In the genomic region with DNA sequence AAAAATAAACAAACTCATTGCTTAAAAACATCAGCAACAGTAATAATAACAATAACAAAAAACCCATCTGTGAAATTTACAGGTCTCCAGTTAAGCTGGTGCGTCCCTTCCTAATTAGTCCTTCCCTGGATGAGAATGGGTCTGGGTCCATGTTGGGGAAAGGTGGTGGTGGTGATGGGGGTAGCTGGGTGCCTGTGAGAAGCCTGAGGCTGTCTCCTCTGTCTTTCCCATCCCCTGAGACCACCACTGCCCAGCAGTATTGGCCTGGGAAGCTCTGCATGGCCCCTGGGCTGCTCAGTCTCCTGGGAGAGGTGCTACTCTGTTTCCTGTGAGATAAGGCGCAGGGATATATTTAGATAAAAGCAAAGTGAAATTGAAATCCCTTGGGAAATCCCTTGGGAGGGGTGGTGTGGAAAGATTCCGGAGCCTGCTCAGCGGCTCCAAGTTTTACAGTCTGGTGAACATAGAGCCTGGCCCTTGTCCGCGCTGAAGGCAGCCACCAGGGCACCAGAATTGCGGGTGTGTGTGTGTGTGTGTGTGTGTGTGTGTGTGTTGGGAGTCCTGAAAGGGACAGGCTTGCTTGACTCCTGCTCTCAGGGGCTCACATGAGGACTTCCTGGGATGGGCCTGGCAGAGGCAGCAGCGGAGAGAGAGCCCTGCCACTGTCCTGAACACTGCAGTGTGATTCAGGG, we compare ENCODE assay signal across 17 cellular contexts.
A peak's percentile ranks its signal among the peaks of the same experiment; 100 is the strongest.
DNase-seq lines count a peak whose midpoint lies in the region; ATAC-seq, FAIRE-seq and TF ChIP-seq lines count a peak whose summit lies in the region.
"Had no signal": no experiment of that assay in that cellular context is flagged by ENCODE, and none has a peak within 500 bp of the region (broad histone marks: within the 10 kb centered on the region; RNA-seq: fewer than 3 reads in every experiment).

No MANE protein-coding gene starts in this region.

- ATAC-seq in right lobe of liver = peak in 3 of 4 donors; percentile 14 to 42 (median 41)
- no peak for ATAC-seq in HepG2
- no peak for ATAC-seq in HG03457 (IDR thresholded peaks at IDR 0.05; ENCODE audit: unreplicated experiment)
- ATAC-seq: activated CD4-positive, alpha-beta T cell treated with anti-CD3 and anti-CD28 coated beads for 36 hours had no signal

- intact Hi-C loops in right lobe of liver (cut with DNase I) = no loop called here
- intact Hi-C loops in HepG2 (cut with micrococcal nuclease; ENCODE audit: unreplicated experiment) = no loop called here

- 62% methylated on average over 1 of the region's 8 CpGs for WGBS in right lobe of liver (ENCODE audit: insufficient coverage, low coverage, low lambda C conversion rate, missing lambda C conversion rate)
- 32% methylated on average over 5 of the region's 8 CpGs for WGBS in HepG2 (ENCODE audit: low lambda C conversion rate)
- WGBS in mesodermal cell (ENCODE audit: insufficient coverage in 2 of 2), 2 experiments = 89 to 100% methylated on average over 2 to 5 of the region's 8 CpGs

- no peak overlapping the region for H2AFZ ChIP-seq in HepG2 (ENCODE audit: low read length)
- H2AFZ ChIP-seq: hepatocyte had no signal

- no peak for TF ChIP-seq EP300 in HepG2 (IDR thresholded peaks at IDR 0.05; ENCODE audit: low read depth in 2 of 2, low read length in 2 of 2)
- TF ChIP-seq EP300 in HepG2 (CRISPR knock-in tag; IDR thresholded peaks at IDR 0.05; ENCODE audit: borderline replicate concordance) = no peak

- in situ Hi-C loops in HepG2 (cut with HindIII; ENCODE audit: extremely low pct_ligation_motif_present, low pct_unique_long_range_greater_than_20kb) = no loop called here

- CTCF ChIA-PET in HepG2 (lab: Yijun Ruan, JAX; ENCODE audit: low intra/inter-chr PET ratio, low total read pairs) = no interaction called here

- no peak for TF ChIP-seq RAD21 in HepG2 (CRISPR knock-in tag; IDR thresholded peaks at IDR 0.05)

- no peaks in the 10 kb centered on the region for H3K36me3 ChIP-seq in right lobe of liver
- H3K36me3 ChIP-seq in HepG2 (replicated peaks in 1 of 2; ENCODE audit: control insufficient read depth in 1 of 2, insufficient read depth in 2 of 2, low read length in 2 of 2) = no peaks in the 10 kb centered on the region
- H3K36me3 ChIP-seq in mesodermal cell (ENCODE audit: control insufficient read depth, insufficient read depth, low read length) = no peaks in the 10 kb centered on the region
- H3K36me3 ChIP-seq: lower lobe of right lung had no signal

- no TSS peak for BruUV-seq in HepG2 (replicated peaks; lab: Mats Ljungman, UMichigan)

- H3K79me2 ChIP-seq in HepG2 (ENCODE audit: insufficient read depth, low read length) = no peaks in the 10 kb centered on the region
- H3K79me2 ChIP-seq: hepatocyte had no signal

- POLR2A ChIA-PET in HepG2 (lab: Yijun Ruan, JAX) = no interaction called here

- H3K4me1 ChIP-seq in right lobe of liver = peaks cover 0 to 2% (median 0%) of the 10 kb centered on the region in 4 donors
- no peaks in the 10 kb centered on the region for H3K4me1 ChIP-seq in HepG2 (ENCODE audit: insufficient read depth, low read length)
- H3K4me1 ChIP-seq in mesodermal cell (ENCODE audit: control insufficient read depth, insufficient read depth, low read length, poor library complexity, severe bottlenecking) = peaks cover 35% of the 10 kb centered on the region

- H3K4me3 ChIP-seq in right lobe of liver = no peak overlapping the region
- H3K4me3 ChIP-seq in HepG2 (replicated peaks in 1 of 3; ENCODE audit: insufficient read depth in 1 of 3, low read depth in 2 of 3, low read length in 3 of 3) = no peak overlapping the region
- H3K4me3 ChIP-seq in epithelial cell of proximal tubule (ENCODE audit: low read depth, low read length) = no peak overlapping the region
- H3K4me3 ChIP-seq in mesodermal cell (ENCODE audit: extremely low read depth, insufficient read depth, low read length, poor library complexity, severe bottlenecking) = no peak overlapping the region
- H3K4me3 ChIP-seq: hepatocyte, lower lobe of right lung had no signal

- TF ChIP-seq CTCF in right lobe of liver (IDR thresholded peaks at IDR 0.05) (no peak), HepG2 (CRISPR knock-in tag; IDR thresholded peaks at IDR 0.05) (no peak), epithelial cell of proximal tubule (conservative IDR thresholded peaks at IDR 0.05; ENCODE audit: low read depth, low read length) (peak; percentile 14)

- TF ChIP-seq POLR2A in right lobe of liver (IDR thresholded peaks at IDR 0.05) (no peak), HepG2 (IDR thresholded peaks at IDR 0.05; ENCODE audit: insufficient read depth in 1 of 2, low read depth in 2 of 2, low read length in 2 of 2) (no peak)

- no peaks in the 10 kb centered on the region for H3K9me3 ChIP-seq in right lobe of liver
- no peaks in the 10 kb centered on the region for H3K9me3 ChIP-seq in HepG2 (ENCODE audit: low read length)
- H3K9me3 ChIP-seq in mesodermal cell (ENCODE audit: control insufficient read depth, low read length) = no peaks in the 10 kb centered on the region
- H3K9me3 ChIP-seq: lower lobe of right lung had no signal

- H3K27me3 ChIP-seq in right lobe of liver (no peaks in the 10 kb centered on the region), HepG2 (ENCODE audit: control insufficient read depth in 1 of 2, insufficient read depth in 2 of 2, low read length in 2 of 2) (peaks cover 1 to 18% of the 10 kb centered on the region in 2 experiments; a peak in 3 of 5 replicates)

- no peak overlapping the region for H3K9ac ChIP-seq in HepG2 (ENCODE audit: insufficient read depth, low read depth, low read length)

- no peaks in the 10 kb centered on the region for H4K20me1 ChIP-seq in HepG2 (ENCODE audit: insufficient read depth, low read length)

- no peak overlapping the region for H3K4me2 ChIP-seq in HepG2 (ENCODE audit: low read depth, low read length)
- H3K4me2 ChIP-seq: hepatocyte had no signal

- DNase-seq in right lobe of liver (peak in 1 of 3 donors; percentile 31), HepG2 (ENCODE audit: low spot score) (no peak), epithelial cell of proximal tubule (ENCODE audit: low read depth) (peak; percentile 19), NCI-H446 treated with DMSO at 0.1 percent for 48 hours (lab: John Stamatoyannopoulos, UW) (no peak), NCI-H1092 treated with DMSO at 0.1 percent for 48 hours (lab: John Stamatoyannopoulos, UW) (no peak), NCI-H1436 treated with DMSO at 0.1 percent for 48 hours (lab: John Stamatoyannopoulos, UW) (no peak)
- DNase-seq: activated CD4-positive, alpha-beta T cell treated with anti-CD3 and anti-CD28 coated beads for 36 hours; DND-41; Kasumi-1; lower lobe of right lung; NCI-H1930 had no signal

- no peak for FAIRE-seq in HepG2 (lab: Jason Lieb, UNC)
- FAIRE-seq: endometrium, GM12891, urothelium cell line had no signal

- H3K27ac ChIP-seq in right lobe of liver (no peak overlapping the region), HepG2 (ENCODE audit: extremely low read length, insufficient read depth, low read length) (no peak overlapping the region), mesodermal cell (ENCODE audit: low read depth, low read length, severe bottlenecking) (peak overlapping the region; percentile 58)
- H3K27ac ChIP-seq: hepatocyte, lower lobe of right lung had no signal

TF ChIP-seq in HepG2, 621 proteins besides CTCF, POLR2A, EP300 and RAD21:
- TF ChIP-seq ZNF33A (CRISPR knock-in tag; IDR thresholded peaks at IDR 0.05; ENCODE audit: borderline replicate concordance) (no peak), SMARCC2 (IDR thresholded peaks at IDR 0.05) (no peak)

Comparison
In these comparisons a context has a peak if more than half of its experiments do, and no peak if none do; other contexts are left out.
1. ATAC-seq: peak in right lobe of liver (3 of 4); none in HepG2 (single experiment) and HG03457 (single experiment).